Comparison of ENCODE assay signal across 1 cellular context in genomic region chr12:54239568-54239967, GRCh38.
TF ChIP-seq lines count a peak whose summit lies in the region.

No MANE protein-coding gene starts in this region.

TF ChIP-seq in HepG2, 621 proteins besides CTCF, POLR2A, EP300 and RAD21:
- TF ChIP-seq SIN3A (IDR thresholded peaks at IDR 0.05; ENCODE audit: borderline replicate concordance, low read depth, low read length) (no peak), CBX5 (CRISPR knock-in tag; IDR thresholded peaks at IDR 0.05; ENCODE audit: borderline replicate concordance) (no peak), ARID3A (IDR thresholded peaks at IDR 0.05; ENCODE audit: low read depth, low read length) (no peak)
- TF ChIP-seq, protein P1, sequence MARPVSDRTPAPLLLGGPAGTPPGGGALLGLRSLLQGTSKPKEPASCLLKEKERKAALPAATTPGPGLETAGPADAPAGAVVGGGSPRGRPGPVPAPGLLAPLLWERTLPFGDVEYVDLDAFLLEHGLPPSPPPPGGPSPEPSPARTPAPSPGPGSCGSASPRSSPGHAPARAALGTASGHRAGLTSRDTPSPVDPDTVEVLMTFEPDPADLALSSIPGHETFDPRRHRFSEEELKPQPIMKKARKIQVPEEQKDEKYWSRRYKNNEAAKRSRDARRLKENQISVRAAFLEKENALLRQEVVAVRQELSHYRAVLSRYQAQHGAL (CRISPR knock-in tag; IDR thresholded peaks at IDR 0.05; ENCODE audit: not compliant biosample characterization) = no peak
